In genomic region chr19:33413868-33414666, GRCh38 we compare ENCODE assay signal across 15 cellular contexts. TPM values are rescaled to one million over a fixed set of nuclear protein-coding genes. Genes with fewer than 3 reads are reported as not detected.
A peak's percentile ranks its signal among the peaks of the same experiment; 100 is the strongest.
DNase-seq lines count a peak whose midpoint lies in the region; ATAC-seq and TF ChIP-seq lines count a peak whose summit lies in the region.
"Had no signal": no experiment of that assay in that cellular context is flagged by ENCODE, and none has a peak within 500 bp of the region (broad histone marks: within the 10 kb centered on the region; RNA-seq: fewer than 3 reads in every experiment).

No MANE protein-coding gene starts in this region.

- no peaks in the 10 kb centered on the region for H3K79me2 ChIP-seq in SK-N-SH (ENCODE audit: insufficient read depth)
- H3K79me2 ChIP-seq in PC-3 (ENCODE audit: low read length) = no peaks in the 10 kb centered on the region

- H3K36me3 ChIP-seq in SK-N-SH (replicated peaks in 1 of 2; ENCODE audit: control insufficient read depth in 1 of 2, insufficient read depth in 2 of 2, low read length in 1 of 2) = no peaks in the 10 kb centered on the region
- H3K36me3 ChIP-seq in right atrium auricular region = no peaks in the 10 kb centered on the region
- H3K36me3 ChIP-seq in PC-3 (ENCODE audit: low read depth, low read length) = no peaks in the 10 kb centered on the region

- TF ChIP-seq CTCF in SK-N-SH (IDR thresholded peaks at IDR 0.05) (no peak), right atrium auricular region (IDR thresholded peaks at IDR 0.05) (no peak), PC-3 (conservative IDR thresholded peaks at IDR 0.05; ENCODE audit: low read depth, low read length) (no peak)

- TF ChIP-seq EP300 in SK-N-SH (IDR thresholded peaks at IDR 0.05; ENCODE audit: borderline replicate concordance in 1 of 2, low read depth in 1 of 2, low read length in 1 of 2) = no peak

- H3K27me3 ChIP-seq in SK-N-SH (ENCODE audit: insufficient read depth) = no peaks in the 10 kb centered on the region
- no peaks in the 10 kb centered on the region for H3K27me3 ChIP-seq in right cardiac atrium (ENCODE audit: control insufficient read depth, insufficient read depth)
- H3K27me3 ChIP-seq in right atrium auricular region = no peaks in the 10 kb centered on the region
- H3K27me3 ChIP-seq in PC-3 (ENCODE audit: low read length) = no peaks in the 10 kb centered on the region

- 83% methylated on average over 14 of the region's 25 CpGs for WGBS in SK-N-SH (ENCODE audit: low lambda C conversion rate)
- 91% methylated on average over 25 of the region's 25 CpGs for WGBS in right cardiac atrium

- no peaks in the 10 kb centered on the region for H3K9me3 ChIP-seq in SK-N-SH
- no peaks in the 10 kb centered on the region for H3K9me3 ChIP-seq in right cardiac atrium (ENCODE audit: control insufficient read depth, low read length)
- no peaks in the 10 kb centered on the region for H3K9me3 ChIP-seq in right atrium auricular region
- no peaks in the 10 kb centered on the region for H3K9me3 ChIP-seq in PC-3 (ENCODE audit: low read length)

- BruUV-seq in PC-3 (replicated peaks; lab: Mats Ljungman, UMichigan) = no TSS peak

- CTCF ChIA-PET in SK-N-SH (lab: Yijun Ruan, JAX) = interaction anchor here (0.5 to 10.9 kb wide), 16 partner anchors 7 to 732 kb away, joined by 3 to 155 read pairs (median 4); no protein-coding TSS in a partner anchor
- CTCF ChIA-PET in PC-3 (lab: Charles Lee) = no interaction called here

- no peak overlapping the region for H2AFZ ChIP-seq in SK-N-SH (ENCODE audit: low read depth)
- no peak overlapping the region for H2AFZ ChIP-seq in PC-3 (ENCODE audit: low read length)
- H2AFZ ChIP-seq: GM23248 had no signal

- H4K20me1 ChIP-seq in SK-N-SH (ENCODE audit: insufficient read depth) (no peaks in the 10 kb centered on the region), PC-3 (ENCODE audit: low read length) (no peaks in the 10 kb centered on the region)

- peak; percentile 72 for DNase-seq in SK-N-SH
- peak in 2 of 3 donors; percentile 19 to 28 for DNase-seq in right cardiac atrium
- no peak for DNase-seq in right atrium auricular region (ENCODE audit: low spot score)
- DNase-seq in NCI-H69 (lab: John Stamatoyannopoulos, UW) = peak; percentile 70
- no peak for DNase-seq in PC-3
- DNase-seq: AML-193, DMS153, DMS79, GDM1, GM23248, HCEC 1CT, HFFc6, IMR-90 had no signal

- intact Hi-C loops in right cardiac atrium (cut with DNase I) = no loop called here
- intact Hi-C loops in PC-3 (cut with micrococcal nuclease) = no loop called here

- H3K27ac ChIP-seq in SK-N-SH (ENCODE audit: low read depth in 2 of 2, low read length in 1 of 2) (peak overlapping the region in 1 of 2 experiments; percentile 47; a peak in 1 of 4 replicates), right cardiac atrium (ENCODE audit: low read length) (no peak overlapping the region), right atrium auricular region (no peak overlapping the region), PC-3 (ENCODE audit: low read length) (no peak overlapping the region)
- H3K27ac ChIP-seq: GM23248 had no signal

- H3K4me3 ChIP-seq in SK-N-SH (ENCODE audit: low read depth in 2 of 2, low read length in 1 of 2) (no peak overlapping the region), right cardiac atrium (ENCODE audit: low read length) (no peak overlapping the region), right atrium auricular region (no peak overlapping the region), PC-3 (ENCODE audit: low read length) (no peak overlapping the region)
- H3K4me3 ChIP-seq: GM23248 had no signal

- H3K9ac ChIP-seq in SK-N-SH (no peak overlapping the region), PC-3 (ENCODE audit: low read length) (no peak overlapping the region)
- H3K9ac ChIP-seq: GM23248 had no signal

- no peak for TF ChIP-seq RAD21 in SK-N-SH (IDR thresholded peaks at IDR 0.05; ENCODE audit: low read length)

- H3K4me1 ChIP-seq in SK-N-SH (ENCODE audit: control insufficient read depth in 1 of 2, insufficient read depth in 2 of 2, low read depth in 1 of 2, low read length in 1 of 2) (peaks cover 0 to 41% of the 10 kb centered on the region in 2 experiments; a peak in 1 of 4 replicates), right cardiac atrium (ENCODE audit: control insufficient read depth, insufficient read depth, low read length) (no peaks in the 10 kb centered on the region), right atrium auricular region (peaks cover 0 to 5% of the 10 kb centered on the region in 2 donors), PC-3 (ENCODE audit: insufficient read depth, low read length) (peaks cover 11% of the 10 kb centered on the region; the same call in 1 of the 2 replicates)

- no peak; the same call in 2 of the 3 replicates for ATAC-seq in SK-N-SH treated with all-trans-retinoic acid at 6 μM for 48 hours
- no peak for ATAC-seq in right cardiac atrium
- no peak for ATAC-seq in PC-3
- ATAC-seq in HG03520 (IDR thresholded peaks at IDR 0.05; ENCODE audit: unreplicated experiment) = no peak

- POLR2A ChIA-PET in SK-N-SH (lab: Yijun Ruan, JAX) = interaction anchor here (0.9 kb wide), 1 partner anchor 356 kb away, joined by 3 read pairs; no protein-coding TSS in a partner anchor
- POLR2A ChIA-PET in PC-3 (lab: Charles Lee; ENCODE audit: unreplicated experiment) = no interaction called here

- H3F3A ChIP-seq in SK-N-SH (replicated peaks; ENCODE audit: insufficient read depth) (no peaks in the 10 kb centered on the region), PC-3 (ENCODE audit: low read length, unreplicated experiment) (no peaks in the 10 kb centered on the region)

- no peak overlapping the region for H3K4me2 ChIP-seq in SK-N-SH
- no peak overlapping the region for H3K4me2 ChIP-seq in PC-3 (ENCODE audit: low read length)

- H3K9me2 ChIP-seq in SK-N-SH = no peaks in the 10 kb centered on the region
- H3K9me2 ChIP-seq in PC-3 (replicated peaks; ENCODE audit: low read length) = no peaks in the 10 kb centered on the region

TF ChIP-seq in SK-N-SH, 30 proteins besides CTCF, POLR2A, EP300 and RAD21 (continues in another document):
- TF ChIP-seq RFX5 (IDR thresholded peaks at IDR 0.05; ENCODE audit: low read length) (no peak), YY1 (IDR thresholded peaks at IDR 0.05; ENCODE audit: low read depth) (no peak), JUND (IDR thresholded peaks at IDR 0.05) (no peak), CHD2 (IDR thresholded peaks at IDR 0.05; ENCODE audit: low read length, partially characterized antibody) (no peak), TCF12 (IDR thresholded peaks at IDR 0.05) (no peak), SIN3A (IDR thresholded peaks at IDR 0.05; ENCODE audit: borderline replicate concordance, low read depth, low read length) (no peak), FOXM1 (IDR thresholded peaks at IDR 0.05; ENCODE audit: low read depth) (no peak), ZBTB33 (IDR thresholded peaks at IDR 0.05; ENCODE audit: borderline replicate concordance, low read depth) (no peak), EZH2phosphoT487 (IDR thresholded peaks at IDR 0.05; ENCODE audit: borderline replicate concordance, low read depth) (no peak), NRF1 (IDR thresholded peaks at IDR 0.05; ENCODE audit: low read depth, low read length) (no peak)

TF ChIP-seq in SK-N-SH treated with all-trans-retinoic acid at 6 μM for 48 hours, 23 proteins besides CTCF, POLR2A, EP300 and RAD21 (continues in another document):
- no peak for TF ChIP-seq SNAI2 (CRISPR knock-in tag; IDR thresholded peaks at IDR 0.05)
- TF ChIP-seq OSR1 (CRISPR knock-in tag; IDR thresholded peaks at IDR 0.05) = no peak
- no peak for TF ChIP-seq TSHZ2 (CRISPR knock-in tag; IDR thresholded peaks at IDR 0.05)
- TF ChIP-seq POU6F1 (CRISPR knock-in tag; IDR thresholded peaks at IDR 0.05; ENCODE audit: borderline replicate concordance, low read depth) = no peak

RNA-seq across cellular contexts. Expression of gene CEBPG, which starts 40.6 kb away (rescaled TPM):
- polyA plus RNA-seq in SK-N-SH (2012; rRNA removed) (9.1 and 9.5 TPM in 2 replicates), right cardiac atrium (12.7 TPM)
- polyA plus RNA-seq in SK-N-SH (2012; cell fraction: cytosol; rRNA removed) = 10.7 and 12.3 TPM in 2 replicates
- polyA plus RNA-seq in SK-N-SH (2012; cell fraction: nucleus; rRNA removed) = 6.8 and 9.6 TPM in 2 replicates
- total RNA-seq in right cardiac atrium (10 to 100 TPM; 13.1 to 18.3 (median 15.7) TPM), right atrium auricular region (10 to 100 TPM; 12.9 to 15.2 TPM), PC-3 (2014; rRNA removed) (19.5 and 24.6 TPM in 2 replicates)

Comparison
In these comparisons a context has a peak if more than half of its experiments do, and no peak if none do; other contexts are left out.
1. DNase-seq: peak in SK-N-SH (single experiment), right cardiac atrium (2 of 3) and NCI-H69 (single experiment); none in right atrium auricular region (single experiment) and PC-3 (single experiment).